In genomic region chr2:122029456-122029855, GRCh38 we compare ENCODE assay signal across 24 cellular contexts.
"Had no signal": no experiment of that assay in that cellular context is flagged by ENCODE, and none has a peak within 500 bp of the region (broad histone marks: within the 10 kb centered on the region; RNA-seq: fewer than 3 reads in every experiment).

No MANE protein-coding gene starts in this region.

- H3K9me3 Mint-ChIP-seq: effector memory CD8-positive, alpha-beta T cell; immature natural killer cell; stimulated activated naive CD8-positive, alpha-beta T cell treated with anti-CD3 and anti-CD28 coated beads, Interleukin-15, amount 100 ng/mL, for 72 hours had no signal

- H3K4me1 ChIP-seq: lower lobe of right lung, pancreas, suprapubic skin, transverse colon had no signal

- H3K4me1 Mint-ChIP-seq: stimulated activated naive CD8-positive, alpha-beta T cell treated with anti-CD3 and anti-CD28 coated beads, Interleukin-15, amount 100 ng/mL, for 72 hours had no signal

- H3K4me2 ChIP-seq: smooth muscle cell had no signal

- H3K27ac ChIP-seq: lower lobe of right lung, pancreas, suprapubic skin, transverse colon had no signal

- H3K27me3 ChIP-seq: pancreas, suprapubic skin, transverse colon had no signal

- DNase-seq: effector memory CD8-positive, alpha-beta T cell; hypothalamus; immature natural killer cell; islet precursor cell; kidney glomerular epithelial cell; left colon; left ventricle myocardium superior; lower lobe of right lung; naive thymus-derived CD8-positive, alpha-beta T cell; nephron progenitor cell; occipital lobe; pancreas; stimulated activated CD4-positive, alpha-beta T cell treated with anti-CD3 and anti-CD28 coated beads, Interleukin-12 subunit alpha, Interleukin-12 subunit beta, amount 100 ng/mL, for 4 hours; stimulated activated CD4-positive, alpha-beta T cell treated with anti-CD3 and anti-CD28 coated beads, Interleukin-1b, Interleukin-23, amount 100 ng/mL, for 48 hours; stimulated activated CD4-positive, alpha-beta T cell treated with anti-CD3 and anti-CD28 coated beads, Interleukin-4, amount 100 ng/mL, for 1 hour; stimulated activated CD8-positive, alpha-beta memory T cell treated with anti-CD3 and anti-CD28 coated beads, Interleukin-4, amount 100 ng/mL, for 48 hours; stimulated activated naive CD4-positive, alpha-beta T cell; stimulated activated naive CD8-positive, alpha-beta T cell treated with anti-CD3 and anti-CD28 coated beads, Interleukin-15, amount 100 ng/mL, for 72 hours; transverse colon had no signal

- H3K27ac Mint-ChIP-seq: effector memory CD8-positive, alpha-beta T cell; immature natural killer cell; naive thymus-derived CD8-positive, alpha-beta T cell; nephron progenitor cell; progenitor cell of endocrine pancreas; stimulated activated naive CD8-positive, alpha-beta T cell treated with anti-CD3 and anti-CD28 coated beads, Interleukin-15, amount 100 ng/mL, for 72 hours had no signal

- H3K36me3 Mint-ChIP-seq: immature natural killer cell; naive thymus-derived CD8-positive, alpha-beta T cell had no signal

- H3K4me3 ChIP-seq: coronary artery, lower lobe of right lung, pancreas, smooth muscle cell, suprapubic skin, transverse colon had no signal

- H3K9me3 ChIP-seq: lower lobe of right lung, pancreas, suprapubic skin, transverse colon had no signal

- H3K27me3 Mint-ChIP-seq: stimulated activated naive CD8-positive, alpha-beta T cell treated with anti-CD3 and anti-CD28 coated beads, Interleukin-15, amount 100 ng/mL, for 72 hours had no signal

- ATAC-seq: effector memory CD8-positive, alpha-beta T cell; left colon; naive thymus-derived CD8-positive, alpha-beta T cell; pancreas; sciatic nerve; stimulated activated naive CD8-positive, alpha-beta T cell treated with anti-CD3 and anti-CD28 coated beads, Interleukin-15, amount 100 ng/mL, for 72 hours had no signal

- H3K36me3 ChIP-seq: lower lobe of right lung, pancreas, suprapubic skin, transverse colon had no signal

- H3K4me3 Mint-ChIP-seq: effector memory CD8-positive, alpha-beta T cell; immature natural killer cell; naive thymus-derived CD8-positive, alpha-beta T cell; nephron progenitor cell; stimulated activated naive CD8-positive, alpha-beta T cell treated with anti-CD3 and anti-CD28 coated beads, Interleukin-15, amount 100 ng/mL, for 72 hours had no signal
